In the genomic region with DNA sequence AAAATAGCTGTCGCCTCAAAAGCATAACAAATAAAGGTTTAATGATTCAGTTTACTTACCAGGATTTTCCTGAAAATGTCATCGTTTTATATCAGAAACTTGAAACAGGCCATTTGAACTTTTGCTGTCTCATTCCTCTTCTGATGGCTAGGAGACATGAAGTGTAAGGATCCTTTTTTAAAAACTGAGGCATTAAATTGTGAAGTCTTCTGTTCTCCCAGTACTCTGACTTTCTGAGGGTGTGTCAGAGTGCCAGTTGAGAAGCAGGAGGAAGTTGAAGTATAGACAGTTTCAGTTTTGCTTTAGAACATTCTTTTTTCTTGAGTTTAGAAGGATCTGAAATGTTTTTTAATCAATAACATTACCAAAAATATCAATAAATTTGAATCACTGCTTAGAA, we compare ENCODE assay signal across 8 cellular contexts. TPM values are rescaled to one million over a fixed set of nuclear protein-coding genes. Genes with fewer than 3 reads are reported as not detected.
A peak's percentile ranks its signal among the peaks of the same experiment; 100 is the strongest.
DNase-seq lines count a peak whose midpoint lies in the region; ATAC-seq and TF ChIP-seq lines count a peak whose summit lies in the region.

A gene (minus strand): TSS at position 251 of the 400 bp plus-strand sequence. CDS start 12,414 bp downstream, outside the sequence.

- DNase-seq in Daoy (ENCODE audit: low read depth), result peak; percentile 22
- DNase-seq in astrocyte of the hippocampus (ENCODE audit: low read depth, low spot score), result peak; percentile 15
- peak; percentile 23 to 59 for DNase-seq in lung microvascular endothelial cell (ENCODE audit: low read depth in 2 of 2)
- DNase-seq in uterus, result no peak
- DNase-seq in hepatic stellate cell (ENCODE audit: low spot score), result no peak
- no peak for DNase-seq in SK-N-DZ (ENCODE audit: low spot score)

- H4K20me1 ChIP-seq in Loucy (ENCODE audit: insufficient read depth, low read length, poor library complexity, severe bottlenecking), result no peaks in the 10 kb centered on the region

- H3K4me2 ChIP-seq in Loucy (ENCODE audit: low read depth, low read length, poor library complexity, severe bottlenecking), result peak within 1 kb of the TSS; percentile 96

- H2AFZ ChIP-seq in Loucy (ENCODE audit: low read length), result peak within 1 kb of the TSS; percentile 97

- no peaks in the 10 kb centered on the region for H3F3A ChIP-seq in Loucy (ENCODE audit: low read depth)

- ATAC-seq in GM21447 (IDR thresholded peaks at IDR 0.05; ENCODE audit: unreplicated experiment), result peak; percentile 60

- H3K9ac ChIP-seq in Loucy (ENCODE audit: low read depth, low read length, poor library complexity, severe bottlenecking), result peak within 1 kb of the TSS; percentile 66

- H3K27me3 ChIP-seq in Loucy (ENCODE audit: insufficient read depth, low read length, poor library complexity, severe bottlenecking) (no peaks in the 10 kb centered on the region), uterus (no peaks in the 10 kb centered on the region)

- H3K27ac ChIP-seq in uterus, result peak within 1 kb of the TSS; percentile 23 to 63

- H3K4me1 ChIP-seq in Loucy (ENCODE audit: insufficient read depth, low read length, poor library complexity, severe bottlenecking) (peaks cover 27% of the 10 kb centered on the region), uterus (no peaks in the 10 kb centered on the region)

- intact Hi-C loops in uterus (cut with DNase I; ENCODE audit: low total_unique reads), result no loop called here

- H3K4me3 ChIP-seq in Loucy (ENCODE audit: low read length, poor library complexity, severe bottlenecking), result peak within 1 kb of the TSS; percentile 86
- H3K4me3 ChIP-seq in uterus, result peak within 1 kb of the TSS; percentile 38 to 44

- H3K9me3 ChIP-seq in Loucy (ENCODE audit: insufficient read depth, low read depth, low read length) (no peaks in the 10 kb centered on the region), uterus (no peaks in the 10 kb centered on the region)

- TF ChIP-seq CTCF in Loucy (conservative IDR thresholded peaks at IDR 0.05; ENCODE audit: low read length) (no peak), uterus (IDR thresholded peaks at IDR 0.05) (no peak)

- H3K79me2 ChIP-seq in Loucy (ENCODE audit: insufficient read depth, low read length), result no peaks in the 10 kb centered on the region

- H3K36me3 ChIP-seq in Loucy (ENCODE audit: insufficient read depth, low read length) (no peaks in the 10 kb centered on the region), uterus (no peaks in the 10 kb centered on the region)

- no peak for TF ChIP-seq POLR2A in uterus (IDR thresholded peaks at IDR 0.05)

- H3K9me2 ChIP-seq in Loucy (replicated peaks; ENCODE audit: low read depth, low read length), result no peaks in the 10 kb centered on the region

RNA-seq across cellular contexts. Expression of the gene that starts here (rescaled TPM):
- total RNA-seq in Daoy (2014; rRNA removed; shearing (Covaris generic)), result 12.5 and 13.5 TPM in 2 replicates
- 6.9 and 8.1 TPM in 2 replicates for total RNA-seq in lung microvascular endothelial cell
- 10 to 100 TPM in 3 of 4 donors, 1 to 10 TPM in 1; 5.6 to 30.0 (median 16.0) TPM for total RNA-seq in uterus
- 0.06 and 0.10 TPM in 2 replicates for polyA plus RNA-seq in SK-N-DZ (2014; cell fraction: cytosol; rRNA removed)
- 0.37 and 1.3 TPM in 2 replicates for polyA plus RNA-seq in SK-N-DZ (2014; cell fraction: nucleus; rRNA removed)

Comparison
In these comparisons a context has a peak if more than half of its experiments do, and no peak if none do; other contexts are left out.
1. DNase-seq: peak in Daoy (single experiment), astrocyte of the hippocampus (single experiment) and lung microvascular endothelial cell (2 of 2); none in uterus (0 of 2), hepatic stellate cell (single experiment) and SK-N-DZ (single experiment).